In the genomic region with DNA sequence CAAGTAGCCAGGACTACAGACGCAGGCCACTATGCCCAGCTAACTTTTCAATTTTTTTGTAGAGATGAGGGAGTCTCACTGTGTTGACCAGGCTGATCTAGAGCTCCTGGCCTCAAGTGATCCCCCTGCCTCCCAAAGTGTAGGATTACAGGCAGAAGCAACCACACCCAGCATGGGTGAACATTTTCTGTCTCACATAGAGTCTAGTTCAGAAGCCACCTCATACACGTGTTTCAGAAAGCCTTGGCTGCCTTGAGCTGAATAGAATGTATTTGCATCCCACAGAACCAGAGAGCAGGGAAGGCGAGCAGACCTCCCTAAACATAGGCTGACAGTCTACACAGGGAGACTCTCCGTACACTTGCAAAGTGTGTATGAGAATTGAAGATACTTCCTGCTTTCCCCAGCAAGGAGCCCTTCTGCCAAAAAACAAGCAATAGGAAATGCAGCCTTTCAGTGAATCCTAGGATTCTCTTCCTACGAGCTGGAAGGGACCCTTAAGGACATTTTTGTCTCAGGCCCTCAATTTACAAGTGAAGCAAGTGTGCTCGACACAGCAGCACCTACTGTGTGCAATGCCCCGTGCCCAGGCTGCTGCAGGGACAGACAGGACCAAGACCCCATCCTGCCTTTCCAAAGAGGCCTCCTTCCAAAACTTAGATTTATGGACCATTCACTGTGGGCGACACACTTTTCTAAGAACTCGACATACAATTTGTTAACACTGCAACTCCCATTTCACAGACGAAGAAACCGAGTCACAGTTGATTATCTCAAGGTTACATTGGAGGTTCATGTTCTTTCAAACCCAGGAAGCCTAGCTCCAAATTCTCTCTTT, we compare ENCODE assay signal across 15 cellular contexts. TPM values are rescaled to one million over a fixed set of nuclear protein-coding genes. Genes with fewer than 3 reads are reported as not detected.
A peak's percentile ranks its signal among the peaks of the same experiment; 100 is the strongest.
DNase-seq lines count a peak whose midpoint lies in the region; ATAC-seq and TF ChIP-seq lines count a peak whose summit lies in the region.
"Had no signal": no experiment of that assay in that cellular context is flagged by ENCODE, and none has a peak within 500 bp of the region (broad histone marks: within the 10 kb centered on the region; RNA-seq: fewer than 3 reads in every experiment).

No MANE protein-coding gene starts in this region.

- no peak for TF ChIP-seq POLR2A in sigmoid colon (IDR thresholded peaks at IDR 0.05)

- DNase-seq in GM23248 = peak; percentile 55
- DNase-seq in SK-N-SH = no peak
- no peak for DNase-seq in foreskin keratinocyte
- peak; percentile 53 for DNase-seq in sigmoid colon
- DNase-seq in putamen (ENCODE audit: low spot score) = no peak
- no peak for DNase-seq in C1 segment of cervical spinal cord (lab: John Stamatoyannopoulos, UW)
- no peak for DNase-seq in activated CD8-positive, alpha-beta memory T cell treated with anti-CD3 and anti-CD28 coated beads, Interleukin-2, amount 50 U/mL, for 4 hours
- DNase-seq: activated naive CD8-positive, alpha-beta T cell treated with anti-CD3 and anti-CD28 coated beads, Interleukin-2, amount 10 ng/mL, durations not matched to agents 7 days and 5 days; CD4-positive, CD25-positive, alpha-beta regulatory T cell; dermis blood vessel endothelial cell; lower lobe of right lung; SHP77 treated with DMSO at 0.1 percent for 48 hours; stimulated activated CD4-positive, alpha-beta T cell treated with anti-CD3 and anti-CD28 coated beads, Interleukin-1b, Interleukin-23, amount 100 ng/mL, for 48 hours had no signal

- POLR2A ChIA-PET in SK-N-SH (lab: Yijun Ruan, JAX) = no interaction called here

- ATAC-seq in foreskin keratinocyte = peak; percentile 14
- ATAC-seq in HG03469 (IDR thresholded peaks at IDR 0.05; ENCODE audit: unreplicated experiment) = no peak
- ATAC-seq: lower lobe of right lung had no signal

- H3K79me2 ChIP-seq in GM23248 (ENCODE audit: insufficient read depth) = peaks cover 100% of the 10 kb centered on the region
- peaks cover 100% of the 10 kb centered on the region for H3K79me2 ChIP-seq in SK-N-SH (ENCODE audit: insufficient read depth)

- H3K36me3 ChIP-seq in GM23248 (ENCODE audit: low read depth) (no peaks in the 10 kb centered on the region), SK-N-SH (replicated peaks in 1 of 2; ENCODE audit: control insufficient read depth in 1 of 2, insufficient read depth in 2 of 2, low read length in 1 of 2) (no peaks in the 10 kb centered on the region), sigmoid colon (no peaks in the 10 kb centered on the region)
- H3K36me3 ChIP-seq: lower lobe of right lung, ovary had no signal

- WGBS in GM23248 (ENCODE audit: low coverage in 1 of 2, low lambda C conversion rate in 2 of 2, missing lambda C conversion rate in 2 of 2), 2 experiments = 82 to 84% methylated on average over 11 of the region's 11 CpGs
- 91% methylated on average over 11 of the region's 11 CpGs for WGBS in SK-N-SH (ENCODE audit: low lambda C conversion rate)
- WGBS in sigmoid colon, 2 donors = 81 to 83% methylated on average over 11 of the region's 11 CpGs

- no peak overlapping the region for H2AFZ ChIP-seq in GM23248
- no peak overlapping the region for H2AFZ ChIP-seq in SK-N-SH (ENCODE audit: low read depth)

- H3K4me1 ChIP-seq in GM23248 (ENCODE audit: insufficient read depth) (peaks cover 60% of the 10 kb centered on the region), SK-N-SH (ENCODE audit: control insufficient read depth in 1 of 2, insufficient read depth in 2 of 2, low read depth in 1 of 2, low read length in 1 of 2) (peaks cover 8 to 23% of the 10 kb centered on the region in 2 experiments; a peak in 3 of 4 replicates), foreskin keratinocyte (peaks cover 14% of the 10 kb centered on the region), sigmoid colon (peaks cover 0 to 49% (median 40%) of the 10 kb centered on the region in 4 donors)

- intact Hi-C loops in sigmoid colon (cut with DNase I) = loop anchor here (5.0 kb wide), 1 partner anchor 40 kb away; no protein-coding TSS in a partner anchor

- H4K20me1 ChIP-seq in GM23248 (ENCODE audit: insufficient read depth) (no peaks in the 10 kb centered on the region), SK-N-SH (ENCODE audit: insufficient read depth) (peaks cover 97% of the 10 kb centered on the region)

- CTCF ChIA-PET in SK-N-SH (lab: Yijun Ruan, JAX) = interaction anchor here (0.6 to 1.6 kb wide), 5 partner anchors 8 to 707 kb away, joined by 3 to 4 read pairs (median 3); no protein-coding TSS in a partner anchor

- no peaks in the 10 kb centered on the region for H3K9me3 ChIP-seq in GM23248 (ENCODE audit: low read depth)
- H3K9me3 ChIP-seq in SK-N-SH = no peaks in the 10 kb centered on the region
- no peaks in the 10 kb centered on the region for H3K9me3 ChIP-seq in sigmoid colon
- H3K9me3 ChIP-seq: lower lobe of right lung, ovary had no signal

- TF ChIP-seq RAD21 in SK-N-SH (IDR thresholded peaks at IDR 0.05; ENCODE audit: low read length) = no peak

- no peak for TF ChIP-seq CTCF in SK-N-SH (IDR thresholded peaks at IDR 0.05)
- TF ChIP-seq CTCF in foreskin keratinocyte (conservative IDR thresholded peaks at IDR 0.05) = no peak
- TF ChIP-seq CTCF in sigmoid colon (IDR thresholded peaks at IDR 0.05) = no peak

- H3K9me2 ChIP-seq in GM23248 (ENCODE audit: insufficient read depth) (no peaks in the 10 kb centered on the region), SK-N-SH (no peaks in the 10 kb centered on the region)

- H3K4me3 ChIP-seq in GM23248 (no peak overlapping the region), SK-N-SH (ENCODE audit: low read depth in 2 of 2, low read length in 1 of 2) (no peak overlapping the region), sigmoid colon (no peak overlapping the region)
- H3K4me3 ChIP-seq: lower lobe of right lung, ovary had no signal

- H3K4me2 ChIP-seq in GM23248 (ENCODE audit: unreplicated experiment) (no peak overlapping the region), SK-N-SH (0 out of 2 replicates have a peak overlapping the region, but pooled peaks have one; percentile 54)

- in situ Hi-C loops in GM23248 (cut with MboI) = no loop called here

- H3F3A ChIP-seq in GM23248 (ENCODE audit: insufficient read depth) (peaks cover 46% of the 10 kb centered on the region), SK-N-SH (replicated peaks; ENCODE audit: insufficient read depth) (no peaks in the 10 kb centered on the region)

- no peak overlapping the region for H3K9ac ChIP-seq in GM23248
- no peak overlapping the region for H3K9ac ChIP-seq in SK-N-SH

- no peak for TF ChIP-seq EP300 in SK-N-SH (IDR thresholded peaks at IDR 0.05; ENCODE audit: borderline replicate concordance in 1 of 2, low read depth in 1 of 2, low read length in 1 of 2)
- no peak for TF ChIP-seq EP300 in sigmoid colon (IDR thresholded peaks at IDR 0.05)

- no peaks in the 10 kb centered on the region for H3K27me3 ChIP-seq in GM23248 (replicated peaks; ENCODE audit: insufficient read depth)
- H3K27me3 ChIP-seq in SK-N-SH (ENCODE audit: insufficient read depth) = no peaks in the 10 kb centered on the region
- no peaks in the 10 kb centered on the region for H3K27me3 ChIP-seq in foreskin keratinocyte
- no peaks in the 10 kb centered on the region for H3K27me3 ChIP-seq in sigmoid colon
- H3K27me3 ChIP-seq: ovary had no signal

- H3K27ac ChIP-seq in GM23248 (peak overlapping the region; percentile 72), SK-N-SH (ENCODE audit: low read depth in 2 of 2, low read length in 1 of 2) (peak overlapping the region in 1 of 2 experiments; percentile 44; a peak in 1 of 4 replicates), foreskin keratinocyte (no peak overlapping the region), sigmoid colon (peak overlapping the region in 2 of 4 donors; percentile 42 to 61)
- H3K27ac ChIP-seq: lower lobe of right lung had no signal

TF ChIP-seq in SK-N-SH, 30 proteins besides CTCF, POLR2A, EP300 and RAD21 (continues in another document):
- TF ChIP-seq, protein P1, sequence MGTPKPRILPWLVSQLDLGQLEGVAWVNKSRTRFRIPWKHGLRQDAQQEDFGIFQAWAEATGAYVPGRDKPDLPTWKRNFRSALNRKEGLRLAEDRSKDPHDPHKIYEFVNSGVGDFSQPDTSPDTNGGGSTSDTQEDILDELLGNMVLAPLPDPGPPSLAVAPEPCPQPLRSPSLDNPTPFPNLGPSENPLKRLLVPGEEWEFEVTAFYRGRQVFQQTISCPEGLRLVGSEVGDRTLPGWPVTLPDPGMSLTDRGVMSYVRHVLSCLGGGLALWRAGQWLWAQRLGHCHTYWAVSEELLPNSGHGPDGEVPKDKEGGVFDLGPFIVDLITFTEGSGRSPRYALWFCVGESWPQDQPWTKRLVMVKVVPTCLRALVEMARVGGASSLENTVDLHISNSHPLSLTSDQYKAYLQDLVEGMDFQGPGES (IDR thresholded peaks at IDR 0.05; ENCODE audit: low read depth, low read length) = no peak
- TF ChIP-seq, protein P2, sequence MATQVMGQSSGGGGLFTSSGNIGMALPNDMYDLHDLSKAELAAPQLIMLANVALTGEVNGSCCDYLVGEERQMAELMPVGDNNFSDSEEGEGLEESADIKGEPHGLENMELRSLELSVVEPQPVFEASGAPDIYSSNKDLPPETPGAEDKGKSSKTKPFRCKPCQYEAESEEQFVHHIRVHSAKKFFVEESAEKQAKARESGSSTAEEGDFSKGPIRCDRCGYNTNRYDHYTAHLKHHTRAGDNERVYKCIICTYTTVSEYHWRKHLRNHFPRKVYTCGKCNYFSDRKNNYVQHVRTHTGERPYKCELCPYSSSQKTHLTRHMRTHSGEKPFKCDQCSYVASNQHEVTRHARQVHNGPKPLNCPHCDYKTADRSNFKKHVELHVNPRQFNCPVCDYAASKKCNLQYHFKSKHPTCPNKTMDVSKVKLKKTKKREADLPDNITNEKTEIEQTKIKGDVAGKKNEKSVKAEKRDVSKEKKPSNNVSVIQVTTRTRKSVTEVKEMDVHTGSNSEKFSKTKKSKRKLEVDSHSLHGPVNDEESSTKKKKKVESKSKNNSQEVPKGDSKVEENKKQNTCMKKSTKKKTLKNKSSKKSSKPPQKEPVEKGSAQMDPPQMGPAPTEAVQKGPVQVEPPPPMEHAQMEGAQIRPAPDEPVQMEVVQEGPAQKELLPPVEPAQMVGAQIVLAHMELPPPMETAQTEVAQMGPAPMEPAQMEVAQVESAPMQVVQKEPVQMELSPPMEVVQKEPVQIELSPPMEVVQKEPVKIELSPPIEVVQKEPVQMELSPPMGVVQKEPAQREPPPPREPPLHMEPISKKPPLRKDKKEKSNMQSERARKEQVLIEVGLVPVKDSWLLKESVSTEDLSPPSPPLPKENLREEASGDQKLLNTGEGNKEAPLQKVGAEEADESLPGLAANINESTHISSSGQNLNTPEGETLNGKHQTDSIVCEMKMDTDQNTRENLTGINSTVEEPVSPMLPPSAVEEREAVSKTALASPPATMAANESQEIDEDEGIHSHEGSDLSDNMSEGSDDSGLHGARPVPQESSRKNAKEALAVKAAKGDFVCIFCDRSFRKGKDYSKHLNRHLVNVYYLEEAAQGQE (IDR thresholded peaks at IDR 0.05; ENCODE audit: low read depth, low read length) = no peak

RNA-seq across cellular contexts. Expression of a gene that starts 11.2 kb away (rescaled TPM):
- total RNA-seq in GM23248 (2014; rRNA removed; shearing (Covaris generic)) = 29.6 and 45.7 TPM in 2 replicates
- 11.1 and 13.4 TPM in 2 replicates for polyA plus RNA-seq in GM23248 (2016; fragmentation: Nextera tagmentation; extraction: Ambion mirVana)
- polyA plus RNA-seq in SK-N-SH (2012; rRNA removed) = 8.1 and 11.3 TPM in 2 replicates
- 9.5 and 10.7 TPM in 2 replicates for polyA plus RNA-seq in SK-N-SH (2012; cell fraction: cytosol; rRNA removed)
- polyA plus RNA-seq in SK-N-SH (2012; cell fraction: nucleus; rRNA removed) = 12.0 and 18.7 TPM in 2 replicates
- 21.6 and 55.4 TPM in 2 replicates for total RNA-seq in foreskin keratinocyte
- polyA plus RNA-seq in foreskin keratinocyte = 6.3 and 13.7 TPM in 2 replicates
- total RNA-seq in sigmoid colon = 10 to 100 TPM in 1 of 4 donors, 1 to 10 TPM in 3; 5.8 to 12.1 (median 7.5) TPM
- polyA plus RNA-seq in sigmoid colon = 1 to 10 TPM; 1.8 to 3.7 (median 2.6) TPM
- total RNA-seq: activated naive CD8-positive, alpha-beta T cell treated with anti-CD3 and anti-CD28 coated beads, Interleukin-2, amount 10 ng/mL, durations not matched to agents 7 days and 5 days; CD4-positive, CD25-positive, alpha-beta regulatory T cell had no signal
- polyA plus RNA-seq: CD4-positive, CD25-positive, alpha-beta regulatory T cell had no signal

Comparison
In these comparisons a context has a peak if more than half of its experiments do, and no peak if none do; other contexts are left out.
1. DNase-seq: peak in GM23248 (single experiment) and sigmoid colon (single experiment); none in SK-N-SH (single experiment), foreskin keratinocyte (0 of 2), putamen (single experiment), C1 segment of cervical spinal cord (0 of 14) and activated CD8-positive, alpha-beta memory T cell treated with anti-CD3 and anti-CD28 coated beads, Interleukin-2, amount 50 U/mL, for 4 hours (single experiment).